28 cellular contexts compared by ENCODE assay signal in the genomic region with DNA sequence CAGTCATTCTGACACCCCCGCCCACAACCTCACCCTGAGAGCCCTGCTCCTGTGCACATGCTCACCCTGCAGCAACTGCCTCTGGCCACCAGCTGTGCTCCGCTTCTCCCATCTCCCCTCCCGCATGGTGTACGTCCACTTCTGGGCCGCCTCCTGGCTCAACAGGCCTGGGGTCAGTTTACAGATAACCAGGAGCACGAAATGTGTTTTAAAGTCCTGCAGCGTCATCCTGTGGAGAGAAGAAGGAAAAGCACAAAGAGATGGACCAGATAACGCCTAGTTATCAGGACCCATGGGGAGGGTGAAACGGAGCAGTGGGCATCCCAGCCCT. TPM values are rescaled to one million over a fixed set of nuclear protein-coding genes. Genes with fewer than 3 reads are reported as not detected.
"Had no signal": no experiment of that assay in that cellular context is flagged by ENCODE, and none has a peak within 500 bp of the region (broad histone marks: within the 10 kb centered on the region; RNA-seq: fewer than 3 reads in every experiment).

No MANE protein-coding gene starts in this region.

- H3K4me1 Mint-ChIP-seq: activated naive CD8-positive, alpha-beta T cell treated with anti-CD3 and anti-CD28 coated beads, Interleukin-2, amount 10 ng/mL, durations not matched to agents 7 days and 5 days; naive thymus-derived CD4-positive, alpha-beta T cell had no signal

- DNase-seq: activated CD4-positive, alpha-beta T cell treated with anti-CD3 and anti-CD28 coated beads for 4 hours; activated CD4-positive, alpha-beta T cell treated with anti-CD3 and anti-CD28 coated beads, Interleukin-2, amount 50 U/mL, for 48 hours; activated CD4-positive, CD25-positive, alpha-beta regulatory T cell; activated effector memory CD4-positive, alpha-beta T cell treated with Interleukin-2 at 50 U/mL for 16 hours; activated naive CD4-positive, alpha-beta T cell treated with anti-CD3 and anti-CD28 coated beads for 36 hours; activated naive CD8-positive, alpha-beta T cell treated with anti-CD3 and anti-CD28 coated beads, Interleukin-2, amount 10 ng/mL, durations not matched to agents 7 days and 5 days; activated T-cell treated with anti-CD3 and anti-CD28 coated beads, Interleukin-2, amount 50 U/mL, for 48 hours; amniotic stem cell; colonic mucosa; hypothalamus; left colon; naive thymus-derived CD4-positive, alpha-beta T cell; ovary; psoas muscle; stimulated activated CD4-positive, alpha-beta T cell treated with anti-CD3 and anti-CD28 coated beads, Interleukin-12 subunit alpha, Interleukin-12 subunit beta, amount 100 ng/mL, for 4 hours; stimulated activated CD4-positive, alpha-beta T cell treated with anti-CD3 and anti-CD28 coated beads, Interleukin-4, amount 100 ng/mL, for 4 hours; substantia nigra; T1000; thyroid gland; upper lobe of right lung had no signal

- H3K27ac ChIP-seq: colonic mucosa, epithelial cell of prostate, gastroesophageal sphincter, ovary, psoas muscle, right atrium auricular region, thyroid gland, upper lobe of right lung had no signal

- H3K4me3 ChIP-seq: colonic mucosa, gastroesophageal sphincter, lung, ovary, psoas muscle, right atrium auricular region, thyroid gland, upper lobe of right lung had no signal

- H3K36me3 ChIP-seq: colonic mucosa, gastroesophageal sphincter, ovary, right atrium auricular region, thyroid gland, upper lobe of right lung had no signal

- H3K4me1 ChIP-seq: colonic mucosa, gastroesophageal sphincter, psoas muscle, right atrium auricular region, thyroid gland, upper lobe of right lung had no signal

- ATAC-seq: gastroesophageal sphincter, left colon, psoas muscle, upper lobe of right lung had no signal

- H3K36me3 Mint-ChIP-seq: activated naive CD8-positive, alpha-beta T cell treated with anti-CD3 and anti-CD28 coated beads, Interleukin-2, amount 10 ng/mL, durations not matched to agents 7 days and 5 days had no signal

- H3K27ac Mint-ChIP-seq: activated naive CD4-positive, alpha-beta T cell treated with anti-CD3 and anti-CD28 coated beads for 36 hours; activated naive CD8-positive, alpha-beta T cell treated with anti-CD3 and anti-CD28 coated beads, Interleukin-2, amount 10 ng/mL, durations not matched to agents 7 days and 5 days; naive thymus-derived CD4-positive, alpha-beta T cell; stimulated activated naive CD8-positive, alpha-beta T cell treated with anti-CD3 and anti-CD28 coated beads, Interleukin-15, Interleukin-2, amounts not matched to agents 100 ng/mL and 50 ng/mL, for 24 hours; T-helper 1 cell treated with Interleukin-12 subunit alpha and Interleukin-12 subunit beta and Interleukin-4 antibody, amounts not matched to agents 30 μg/mL and 1 μg/mL, for 36 hours had no signal

- H3K9me3 ChIP-seq: colonic mucosa, gastroesophageal sphincter, ovary, psoas muscle, right atrium auricular region, thyroid gland, upper lobe of right lung had no signal

- H3K4me3 Mint-ChIP-seq: activated naive CD4-positive, alpha-beta T cell treated with anti-CD3 and anti-CD28 coated beads for 36 hours; activated naive CD8-positive, alpha-beta T cell treated with anti-CD3 and anti-CD28 coated beads, Interleukin-2, amount 10 ng/mL, durations not matched to agents 7 days and 5 days; naive thymus-derived CD4-positive, alpha-beta T cell; stimulated activated naive CD8-positive, alpha-beta T cell treated with anti-CD3 and anti-CD28 coated beads, Interleukin-15, Interleukin-2, amounts not matched to agents 100 ng/mL and 50 ng/mL, for 24 hours; T-helper 1 cell treated with Interleukin-12 subunit alpha and Interleukin-12 subunit beta and Interleukin-4 antibody, amounts not matched to agents 30 μg/mL and 1 μg/mL, for 36 hours had no signal

- FAIRE-seq: bronchial epithelial cell, keratinocyte had no signal

- H3K27me3 Mint-ChIP-seq: stimulated activated naive CD8-positive, alpha-beta T cell treated with anti-CD3 and anti-CD28 coated beads, Interleukin-15, Interleukin-2, amounts not matched to agents 100 ng/mL and 50 ng/mL, for 24 hours had no signal

- H3K9me3 Mint-ChIP-seq: activated naive CD4-positive, alpha-beta T cell treated with anti-CD3 and anti-CD28 coated beads for 36 hours; naive thymus-derived CD4-positive, alpha-beta T cell; stimulated activated naive CD8-positive, alpha-beta T cell treated with anti-CD3 and anti-CD28 coated beads, Interleukin-15, Interleukin-2, amounts not matched to agents 100 ng/mL and 50 ng/mL, for 24 hours; T-helper 1 cell treated with Interleukin-12 subunit alpha and Interleukin-12 subunit beta and Interleukin-4 antibody, amounts not matched to agents 30 μg/mL and 1 μg/mL, for 36 hours had no signal

- H3K27me3 ChIP-seq: colonic mucosa, ovary, right atrium auricular region, thyroid gland, upper lobe of right lung had no signal

RNA-seq across cellular contexts. Expression of gene GALNT14, which starts 54.8 kb away (rescaled TPM):
- total RNA-seq: activated naive CD8-positive, alpha-beta T cell treated with anti-CD3 and anti-CD28 coated beads, Interleukin-2, amount 10 ng/mL, durations not matched to agents 7 days and 5 days had no signal
- polyA plus RNA-seq: naive thymus-derived CD4-positive, alpha-beta T cell had no signal
